Comparison of ENCODE assay signal across 24 cellular contexts in genomic region chr7:64643567-64643966, GRCh38. TPM values are rescaled to one million over a fixed set of nuclear protein-coding genes. Genes with fewer than 3 reads are reported as not detected.
DNase-seq lines count a peak whose midpoint lies in the region; ATAC-seq and TF ChIP-seq lines count a peak whose summit lies in the region.
"Had no signal": no experiment of that assay in that cellular context is flagged by ENCODE, and none has a peak within 500 bp of the region (broad histone marks: within the 10 kb centered on the region; RNA-seq: fewer than 3 reads in every experiment).

No MANE protein-coding gene starts in this region.

- TF ChIP-seq POLR2A in vagina (IDR thresholded peaks at IDR 0.05): no peak

- H3K9me3 ChIP-seq in naive thymus-derived CD4-positive, alpha-beta T cell (ENCODE audit: control insufficient read depth in 2 of 3, low read length in 3 of 3): no peaks in the 10 kb centered on the region
- no peaks in the 10 kb centered on the region for H3K9me3 ChIP-seq in vagina

- no peaks in the 10 kb centered on the region for H3K36me3 ChIP-seq in naive thymus-derived CD4-positive, alpha-beta T cell (ENCODE audit: control insufficient read depth in 2 of 3, insufficient read depth in 3 of 3, low read length in 3 of 3)
- H3K36me3 ChIP-seq in vagina: no peaks in the 10 kb centered on the region
- H3K36me3 ChIP-seq: SJSA1 had no signal

- H3K4me1 ChIP-seq in naive thymus-derived CD4-positive, alpha-beta T cell (ENCODE audit: control insufficient read depth in 2 of 2, insufficient read depth in 2 of 2, low read length in 2 of 2): no peaks in the 10 kb centered on the region
- H3K4me1 ChIP-seq in vagina: no peaks in the 10 kb centered on the region
- H3K4me1 ChIP-seq: SJSA1 had no signal

- TF ChIP-seq CTCF in HL-60 (IDR thresholded peaks at IDR 0.05; ENCODE audit: insufficient read depth, low read length) (no peak), vagina (IDR thresholded peaks at IDR 0.05) (no peak)

- H3K27ac Mint-ChIP-seq in activated CD4-positive, alpha-beta T cell treated with anti-CD3 and anti-CD28 coated beads for 36 hours: no peak overlapping the region
- H3K27ac Mint-ChIP-seq in naive thymus-derived CD4-positive, alpha-beta T cell: no peak overlapping the region
- H3K27ac Mint-ChIP-seq: IgD-negative memory B cell had no signal

- no peaks in the 10 kb centered on the region for H3K9me3 Mint-ChIP-seq in activated CD4-positive, alpha-beta T cell treated with anti-CD3 and anti-CD28 coated beads for 36 hours (ENCODE audit: low read depth)
- H3K9me3 Mint-ChIP-seq in naive thymus-derived CD4-positive, alpha-beta T cell: peaks cover 0 to 23% (median 0%) of the 10 kb centered on the region in 11 donors

- CTCF ChIA-PET in activated CD4-positive, alpha-beta T cell treated with anti-CD3 and anti-CD28 coated beads for 36 hours (lab: Charles Lee): no interaction called here
- CTCF ChIA-PET in naive thymus-derived CD4-positive, alpha-beta T cell (lab: Charles Lee): no interaction called here

- no peak overlapping the region for H3K4me3 ChIP-seq in HL-60 (replicated peaks; ENCODE audit: insufficient read depth, low read length)
- H3K4me3 ChIP-seq in naive thymus-derived CD4-positive, alpha-beta T cell (ENCODE audit: low read length): no peak overlapping the region
- no peak overlapping the region for H3K4me3 ChIP-seq in vagina
- H3K4me3 ChIP-seq: GM23248, PC-9, SJSA1 had no signal

- POLR2A ChIA-PET in activated CD4-positive, alpha-beta T cell treated with anti-CD3 and anti-CD28 coated beads for 36 hours (lab: Charles Lee): no interaction called here
- POLR2A ChIA-PET in naive thymus-derived CD4-positive, alpha-beta T cell (lab: Charles Lee): no interaction called here

- no peaks in the 10 kb centered on the region for H3K4me1 Mint-ChIP-seq in activated CD4-positive, alpha-beta T cell treated with anti-CD3 and anti-CD28 coated beads for 36 hours
- H3K4me1 Mint-ChIP-seq in naive thymus-derived CD4-positive, alpha-beta T cell: no peaks in the 10 kb centered on the region
- H3K4me1 Mint-ChIP-seq: IgD-negative memory B cell had no signal

- no peak overlapping the region for H3K4me3 Mint-ChIP-seq in activated CD4-positive, alpha-beta T cell treated with anti-CD3 and anti-CD28 coated beads for 36 hours
- H3K4me3 Mint-ChIP-seq in naive thymus-derived CD4-positive, alpha-beta T cell: no peak overlapping the region
- H3K4me3 Mint-ChIP-seq: IgD-negative memory B cell had no signal

- intact Hi-C loops in activated CD4-positive, alpha-beta T cell treated with anti-CD3 and anti-CD28 coated beads for 36 hours (cut with DNase I, micrococcal nuclease): no loop called here
- intact Hi-C loops in naive thymus-derived CD4-positive, alpha-beta T cell (cut with micrococcal nuclease): no loop called here
- intact Hi-C loops in vagina (cut with DNase I): no loop called here

- H3K27ac ChIP-seq in HL-60 (replicated peaks): no peak overlapping the region
- H3K27ac ChIP-seq in naive thymus-derived CD4-positive, alpha-beta T cell (ENCODE audit: low read depth, low read length): no peak overlapping the region
- H3K27ac ChIP-seq in vagina: no peak overlapping the region
- H3K27ac ChIP-seq: 22Rv1, GM23248, PC-9, SJSA1 had no signal

- H3K36me3 Mint-ChIP-seq in activated CD4-positive, alpha-beta T cell treated with anti-CD3 and anti-CD28 coated beads for 36 hours (ENCODE audit: low read depth): no peaks in the 10 kb centered on the region
- H3K36me3 Mint-ChIP-seq in naive thymus-derived CD4-positive, alpha-beta T cell: no peaks in the 10 kb centered on the region
- H3K36me3 Mint-ChIP-seq: IgD-negative memory B cell had no signal

- no peaks in the 10 kb centered on the region for H3K27me3 Mint-ChIP-seq in activated CD4-positive, alpha-beta T cell treated with anti-CD3 and anti-CD28 coated beads for 36 hours
- H3K27me3 Mint-ChIP-seq in naive thymus-derived CD4-positive, alpha-beta T cell: no peaks in the 10 kb centered on the region
- H3K27me3 Mint-ChIP-seq: IgD-negative memory B cell had no signal

- H3K27me3 ChIP-seq in HL-60 (ENCODE audit: insufficient read depth, poor library complexity, severe bottlenecking) (no peaks in the 10 kb centered on the region), vagina (no peaks in the 10 kb centered on the region)
- H3K27me3 ChIP-seq in naive thymus-derived CD4-positive, alpha-beta T cell (ENCODE audit: control insufficient read depth in 2 of 2, insufficient read depth in 2 of 2, low read length in 2 of 2): no peaks in the 10 kb centered on the region
- H3K27me3 ChIP-seq: SJSA1 had no signal

- no peak for DNase-seq in activated CD4-positive, alpha-beta T cell treated with anti-CD3 and anti-CD28 coated beads for 36 hours
- no peak for DNase-seq in activated CD4-positive, alpha-beta T cell treated with anti-CD3 and anti-CD28 coated beads, Interleukin-2, amount 50 U/mL, for 48 hours
- DNase-seq in HL-60 (ENCODE audit: low read depth in 1 of 2, low spot score in 1 of 2) (peak; percentile 46 to 76), SKM-1 (lab: John Stamatoyannopoulos, UW; ENCODE audit: unreplicated experiment) (peak; percentile 87), vagina (ENCODE audit: extremely low spot score in 2 of 2) (no peak), ureter (ENCODE audit: low spot score) (no peak)
- no peak for DNase-seq in naive thymus-derived CD4-positive, alpha-beta T cell
- DNase-seq: ACHN; Calu3; DND-41; GM23248; H7; Karpas-422; NCI-H2029; NCI-H446 treated with DMSO at 0.1 percent for 48 hours; NCI-H526; NCI-H82; NK-92 treated with Interleukin-12 subunit alpha and Interleukin-12 subunit beta, amount 100 ng/mL, for 24 hours; PC-9 had no signal

- peak; percentile 55 for ATAC-seq in activated CD4-positive, alpha-beta T cell treated with anti-CD3 and anti-CD28 coated beads for 36 hours
- ATAC-seq in naive thymus-derived CD4-positive, alpha-beta T cell: peak; percentile 36
- ATAC-seq in HG03095 (IDR thresholded peaks at IDR 0.05; ENCODE audit: unreplicated experiment): no peak
- ATAC-seq: Right ventricle myocardium inferior had no signal

RNA-seq across cellular contexts. Expression of gene ZNF107, which starts 22.4 kb away (rescaled TPM):
- total RNA-seq in activated CD4-positive, alpha-beta T cell treated with anti-CD3 and anti-CD28 coated beads for 36 hours: 10 to 100 TPM; 16.5 to 19.7 TPM
- 10 to 100 TPM; 11.2 to 33.5 (median 17.3) TPM for total RNA-seq in naive thymus-derived CD4-positive, alpha-beta T cell
- polyA plus RNA-seq in naive thymus-derived CD4-positive, alpha-beta T cell: 10 to 100 TPM; 11.8 to 15.6 TPM
- total RNA-seq in vagina: 9.3 TPM
- 13.8 TPM for total RNA-seq in ureter
- total RNA-seq: H7 had no signal

Comparison
In these comparisons a context has a peak if more than half of its experiments do, and no peak if none do; other contexts are left out.
1. DNase-seq: peak in HL-60 (2 of 2) and SKM-1 (single experiment); none in activated CD4-positive, alpha-beta T cell treated with anti-CD3 and anti-CD28 coated beads for 36 hours (single experiment), activated CD4-positive, alpha-beta T cell treated with anti-CD3 and anti-CD28 coated beads, Interleukin-2, amount 50 U/mL, for 48 hours (0 of 2), naive thymus-derived CD4-positive, alpha-beta T cell (0 of 9), vagina (0 of 2) and ureter (single experiment).